7 cellular contexts compared by ENCODE assay signal in genomic region chr7:135523146-135523545, GRCh38.
"Had no signal": no experiment of that assay in that cellular context is flagged by ENCODE, and none has a peak within 500 bp of the region (broad histone marks: within the 10 kb centered on the region; RNA-seq: fewer than 3 reads in every experiment).

No MANE protein-coding gene starts in this region.

- ATAC-seq: GM12878 had no signal

- H3K4me3 ChIP-seq: GM12878 had no signal

- DNase-seq: GDM1, GF-D8 had no signal

- FAIRE-seq: GM12878, GM12891, GM12892, GM18507, GM19239 had no signal
